1 cellular context compared by ENCODE assay signal in genomic region chr6:26304213-26305096, GRCh38.
TF ChIP-seq lines count a peak whose summit lies in the region.

No MANE protein-coding gene starts in this region.

TF ChIP-seq in GM23338, 12 proteins besides CTCF, POLR2A, EP300 and RAD21 (continued from another document):
- TF ChIP-seq, protein P1, sequence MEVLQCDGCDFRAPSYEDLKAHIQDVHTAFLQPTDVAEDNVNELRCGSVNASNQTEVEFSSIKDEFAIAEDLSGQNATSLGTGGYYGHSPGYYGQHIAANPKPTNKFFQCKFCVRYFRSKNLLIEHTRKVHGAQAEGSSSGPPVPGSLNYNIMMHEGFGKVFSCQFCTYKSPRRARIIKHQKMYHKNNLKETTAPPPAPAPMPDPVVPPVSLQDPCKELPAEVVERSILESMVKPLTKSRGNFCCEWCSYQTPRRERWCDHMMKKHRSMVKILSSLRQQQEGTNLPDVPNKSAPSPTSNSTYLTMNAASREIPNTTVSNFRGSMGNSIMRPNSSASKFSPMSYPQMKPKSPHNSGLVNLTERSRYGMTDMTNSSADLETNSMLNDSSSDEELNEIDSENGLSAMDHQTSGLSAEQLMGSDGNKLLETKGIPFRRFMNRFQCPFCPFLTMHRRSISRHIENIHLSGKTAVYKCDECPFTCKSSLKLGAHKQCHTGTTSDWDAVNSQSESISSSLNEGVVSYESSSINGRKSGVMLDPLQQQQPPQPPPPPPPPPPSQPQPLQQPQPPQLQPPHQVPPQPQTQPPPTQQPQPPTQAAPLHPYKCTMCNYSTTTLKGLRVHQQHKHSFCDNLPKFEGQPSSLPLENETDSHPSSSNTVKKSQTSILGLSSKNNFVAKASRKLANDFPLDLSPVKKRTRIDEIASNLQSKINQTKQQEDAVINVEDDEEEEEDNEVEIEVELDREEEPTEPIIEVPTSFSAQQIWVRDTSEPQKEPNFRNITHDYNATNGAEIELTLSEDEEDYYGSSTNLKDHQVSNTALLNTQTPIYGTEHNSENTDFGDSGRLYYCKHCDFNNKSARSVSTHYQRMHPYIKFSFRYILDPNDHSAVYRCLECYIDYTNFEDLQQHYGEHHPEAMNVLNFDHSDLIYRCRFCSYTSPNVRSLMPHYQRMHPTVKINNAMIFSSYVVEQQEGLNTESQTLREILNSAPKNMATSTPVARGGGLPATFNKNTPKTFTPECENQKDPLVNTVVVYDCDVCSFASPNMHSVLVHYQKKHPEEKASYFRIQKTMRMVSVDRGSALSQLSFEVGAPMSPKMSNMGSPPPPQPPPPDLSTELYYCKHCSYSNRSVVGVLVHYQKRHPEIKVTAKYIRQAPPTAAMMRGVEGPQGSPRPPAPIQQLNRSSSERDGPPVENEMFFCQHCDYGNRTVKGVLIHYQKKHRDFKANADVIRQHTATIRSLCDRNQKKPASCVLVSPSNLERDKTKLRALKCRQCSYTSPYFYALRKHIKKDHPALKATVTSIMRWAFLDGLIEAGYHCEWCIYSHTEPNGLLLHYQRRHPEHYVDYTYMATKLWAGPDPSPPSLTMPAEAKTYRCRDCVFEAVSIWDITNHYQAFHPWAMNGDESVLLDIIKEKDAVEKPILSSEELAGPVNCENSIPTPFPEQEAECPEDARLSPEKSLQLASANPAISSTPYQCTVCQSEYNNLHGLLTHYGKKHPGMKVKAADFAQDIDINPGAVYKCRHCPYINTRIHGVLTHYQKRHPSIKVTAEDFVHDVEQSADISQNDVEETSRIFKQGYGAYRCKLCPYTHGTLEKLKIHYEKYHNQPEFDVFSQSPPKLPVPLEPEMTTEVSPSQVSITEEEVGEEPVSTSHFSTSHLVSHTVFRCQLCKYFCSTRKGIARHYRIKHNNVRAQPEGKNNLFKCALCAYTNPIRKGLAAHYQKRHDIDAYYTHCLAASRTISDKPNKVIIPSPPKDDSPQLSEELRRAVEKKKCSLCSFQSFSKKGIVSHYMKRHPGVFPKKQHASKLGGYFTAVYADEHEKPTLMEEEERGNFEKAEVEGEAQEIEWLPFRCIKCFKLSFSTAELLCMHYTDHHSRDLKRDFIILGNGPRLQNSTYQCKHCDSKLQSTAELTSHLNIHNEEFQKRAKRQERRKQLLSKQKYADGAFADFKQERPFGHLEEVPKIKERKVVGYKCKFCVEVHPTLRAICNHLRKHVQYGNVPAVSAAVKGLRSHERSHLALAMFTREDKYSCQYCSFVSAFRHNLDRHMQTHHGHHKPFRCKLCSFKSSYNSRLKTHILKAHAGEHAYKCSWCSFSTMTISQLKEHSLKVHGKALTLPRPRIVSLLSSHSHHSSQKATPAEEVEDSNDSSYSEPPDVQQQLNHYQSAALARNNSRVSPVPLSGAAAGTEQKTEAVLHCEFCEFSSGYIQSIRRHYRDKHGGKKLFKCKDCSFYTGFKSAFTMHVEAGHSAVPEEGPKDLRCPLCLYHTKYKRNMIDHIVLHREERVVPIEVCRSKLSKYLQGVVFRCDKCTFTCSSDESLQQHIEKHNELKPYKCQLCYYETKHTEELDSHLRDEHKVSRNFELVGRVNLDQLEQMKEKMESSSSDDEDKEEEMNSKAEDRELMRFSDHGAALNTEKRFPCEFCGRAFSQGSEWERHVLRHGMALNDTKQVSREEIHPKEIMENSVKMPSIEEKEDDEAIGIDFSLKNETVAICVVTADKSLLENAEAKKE (CRISPR knock-in tag; IDR thresholded peaks at IDR 0.05) = no peak
- TF ChIP-seq EZH2phosphoT487 (IDR thresholded peaks at IDR 0.05; ENCODE audit: unreplicated experiment) (no peak), NANOG (IDR thresholded peaks at IDR 0.05; ENCODE audit: borderline replicate concordance) (no peak), ZNF331 (CRISPR knock-in tag; IDR thresholded peaks at IDR 0.05; ENCODE audit: low read depth) (no peak)
